ENCODE assay signal across 8 cellular contexts in genomic region chr4:118969359-118969758, GRCh38.
DNase-seq lines count a peak whose midpoint lies in the region; ATAC-seq lines count a peak whose summit lies in the region.

No MANE protein-coding gene starts in this region.

- H3K9me3 ChIP-seq in mesenchymal stem cell (ENCODE audit: control insufficient read depth, low read length): no peaks in the 10 kb centered on the region

- no peak overlapping the region for H3K27ac Mint-ChIP-seq in immature natural killer cell

- H3K27me3 Mint-ChIP-seq in immature natural killer cell (ENCODE audit: low read depth in 3 of 3): no peaks in the 10 kb centered on the region

- no peak overlapping the region for H3K23ac ChIP-seq in mesenchymal stem cell (ENCODE audit: low read length in 2 of 2)

- H3K36me3 ChIP-seq in mesenchymal stem cell (ENCODE audit: control insufficient read depth in 1 of 2, insufficient read depth in 2 of 2, low read depth in 1 of 2, low read length in 2 of 2): no peaks in the 10 kb centered on the region

- H2BK12ac ChIP-seq in mesenchymal stem cell (ENCODE audit: low read length in 2 of 2): no peak overlapping the region

- H3K4me3 ChIP-seq in mesenchymal stem cell (ENCODE audit: insufficient read depth in 1 of 2, low read depth in 1 of 2, low read length in 2 of 2): no peak overlapping the region

- H3K18ac ChIP-seq in mesenchymal stem cell (ENCODE audit: low read depth in 1 of 2, low read length in 2 of 2): no peak overlapping the region

- H3K27ac ChIP-seq in mesenchymal stem cell (ENCODE audit: low read length, poor library complexity, severe bottlenecking): no peak overlapping the region

- no peak overlapping the region for H2AK5ac ChIP-seq in mesenchymal stem cell (ENCODE audit: low read length, severe bottlenecking)

- H3K4me2 ChIP-seq in mesenchymal stem cell (ENCODE audit: low read length, poor library complexity, severe bottlenecking): no peak overlapping the region

- no peak overlapping the region for H4K8ac ChIP-seq in mesenchymal stem cell (ENCODE audit: low read length)

- H2AFZ ChIP-seq in mesenchymal stem cell (ENCODE audit: low read depth, low read length): no peak overlapping the region

- H3K9me3 Mint-ChIP-seq in immature natural killer cell: no peaks in the 10 kb centered on the region

- H3K4me1 Mint-ChIP-seq in immature natural killer cell: peaks cover 6 to 8% of the 10 kb centered on the region in 2 donors

- no peak overlapping the region for H2BK15ac ChIP-seq in mesenchymal stem cell (ENCODE audit: low read depth, poor library complexity, severe bottlenecking)

- no peak overlapping the region for H3K14ac ChIP-seq in mesenchymal stem cell (ENCODE audit: low read length in 2 of 2)

- H3K4me1 ChIP-seq in mesenchymal stem cell (ENCODE audit: control insufficient read depth, insufficient read depth, low read depth, low read length): peaks cover 5% of the 10 kb centered on the region

- no peaks in the 10 kb centered on the region for H3K36me3 Mint-ChIP-seq in immature natural killer cell

- peak overlapping the region; percentile 72 for H3K9ac ChIP-seq in mesenchymal stem cell (ENCODE audit: low read length)

- 83% methylated on average over 1 of the region's 5 CpGs for WGBS in mesenchymal stem cell

- no peaks in the 10 kb centered on the region for H3K27me3 ChIP-seq in mesenchymal stem cell (ENCODE audit: control insufficient read depth in 1 of 2, insufficient read depth in 1 of 2, low read length in 2 of 2)

- H2BK5ac ChIP-seq in mesenchymal stem cell (ENCODE audit: low read depth, low read length, poor library complexity, severe bottlenecking): no peak overlapping the region

- H3K4ac ChIP-seq in mesenchymal stem cell (ENCODE audit: low read depth in 1 of 2, low read length in 2 of 2): no peak overlapping the region

- H2BK120ac ChIP-seq in mesenchymal stem cell (ENCODE audit: low read depth, low read length): no peak overlapping the region

- H3K4me3 Mint-ChIP-seq in immature natural killer cell: no peak overlapping the region

- DNase-seq in NCI-H748 (lab: John Stamatoyannopoulos, UW; ENCODE audit: unreplicated experiment) (peak; percentile 50), NCI-H748 treated with DMSO at 0.1 percent for 48 hours (lab: John Stamatoyannopoulos, UW) (no peak), NCI-H82 (lab: John Stamatoyannopoulos, UW) (peak; percentile 53), dedifferentiated amniotic fluid mesenchymal stem cell (ENCODE audit: extremely low spot score) (peak; percentile 76), mesenchymal stem cell (peak; percentile 70), immature natural killer cell (no peak)
- DNase-seq in activated CD8-positive, alpha-beta memory T cell treated with anti-CD3 and anti-CD28 coated beads for 24 hours: no peak

- H4K91ac ChIP-seq in mesenchymal stem cell (ENCODE audit: low read length): no peak overlapping the region

- H3K79me1 ChIP-seq in mesenchymal stem cell (replicated peaks; ENCODE audit: low read length, poor library complexity, severe bottlenecking): no peaks in the 10 kb centered on the region

- no peak for ATAC-seq in HG02840 (IDR thresholded peaks at IDR 0.05; ENCODE audit: low FRiP score, unreplicated experiment)

Comparison
In these comparisons a context has a peak if more than half of its experiments do, and no peak if none do; other contexts are left out.
1. DNase-seq: peak in NCI-H748 (single experiment), NCI-H82 (single experiment), dedifferentiated amniotic fluid mesenchymal stem cell (single experiment) and mesenchymal stem cell (single experiment); none in NCI-H748 treated with DMSO at 0.1 percent for 48 hours (single experiment), activated CD8-positive, alpha-beta memory T cell treated with anti-CD3 and anti-CD28 coated beads for 24 hours (single experiment) and immature natural killer cell (0 of 3).